In genomic region chr3:30654269-30654668, GRCh38 we compare ENCODE assay signal across 13 cellular contexts. TPM values are rescaled to one million over a fixed set of nuclear protein-coding genes. Genes with fewer than 3 reads are reported as not detected.
DNase-seq lines count a peak whose midpoint lies in the region; ATAC-seq and TF ChIP-seq lines count a peak whose summit lies in the region.
"Had no signal": no experiment of that assay in that cellular context is flagged by ENCODE, and none has a peak within 500 bp of the region (broad histone marks: within the 10 kb centered on the region; RNA-seq: fewer than 3 reads in every experiment).

No MANE protein-coding gene starts in this region.

- H3K9me3 ChIP-seq in smooth muscle cell (replicated peaks; ENCODE audit: low read depth) (no peaks in the 10 kb centered on the region), neuronal stem cell (replicated peaks in 1 of 2; ENCODE audit: control insufficient read depth in 2 of 2, insufficient read depth in 1 of 2, low read depth in 1 of 2, low read length in 2 of 2) (peaks cover 0 to 2% of the 10 kb centered on the region in 2 donors)

- no peaks in the 10 kb centered on the region for H4K20me1 ChIP-seq in smooth muscle cell (ENCODE audit: low read depth)

- H3K4me1 ChIP-seq in smooth muscle cell (ENCODE audit: low read depth): peaks cover 18% of the 10 kb centered on the region
- peaks cover 6 to 15% of the 10 kb centered on the region in 2 donors for H3K4me1 ChIP-seq in neuronal stem cell (ENCODE audit: control insufficient read depth in 2 of 2, insufficient read depth in 1 of 2, low read depth in 1 of 2, low read length in 2 of 2)

- H3K9ac ChIP-seq in smooth muscle cell (ENCODE audit: low read depth): no peak overlapping the region
- H3K9ac ChIP-seq in neuronal stem cell (ENCODE audit: low read depth, low read length, poor library complexity): no peak overlapping the region

- no peak overlapping the region for H2BK120ac ChIP-seq in neuronal stem cell (ENCODE audit: low read depth, low read length)

- no peak overlapping the region for H3K23ac ChIP-seq in neuronal stem cell (ENCODE audit: low read depth, low read length, poor library complexity)

- H3K4me3 ChIP-seq in smooth muscle cell (no peak overlapping the region), neuronal stem cell (ENCODE audit: low read length in 2 of 2) (no peak overlapping the region)

- H3K18ac ChIP-seq in neuronal stem cell (ENCODE audit: low read length): no peak overlapping the region

- no peak overlapping the region for H4K91ac ChIP-seq in neuronal stem cell (ENCODE audit: low read depth, low read length, poor library complexity)

- H3K4me1 Mint-ChIP-seq in activated CD4-positive, alpha-beta T cell treated with anti-CD3 and anti-CD28 coated beads, Interleukin-2, amount 10 ng/mL, durations not matched to agents 24 days and 14 days: peaks cover 93% of the 10 kb centered on the region
- peaks cover 59 to 72% (median 67%) of the 10 kb centered on the region in 3 donors for H3K4me1 Mint-ChIP-seq in IgD-negative memory B cell
- H3K4me1 Mint-ChIP-seq in activated naive CD8-positive, alpha-beta T cell treated with anti-CD3 and anti-CD28 coated beads, Interleukin-2, amount 50 U/mL, for 24 hours: peaks cover 100% of the 10 kb centered on the region

- H3K9me3 Mint-ChIP-seq in activated CD4-positive, alpha-beta T cell treated with anti-CD3 and anti-CD28 coated beads, Interleukin-2, amount 10 ng/mL, durations not matched to agents 24 days and 14 days: no peaks in the 10 kb centered on the region
- no peaks in the 10 kb centered on the region for H3K9me3 Mint-ChIP-seq in IgD-negative memory B cell
- peaks cover 4% of the 10 kb centered on the region for H3K9me3 Mint-ChIP-seq in activated naive CD8-positive, alpha-beta T cell treated with anti-CD3 and anti-CD28 coated beads, Interleukin-2, amount 50 U/mL, for 24 hours

- H3K27me3 ChIP-seq in smooth muscle cell (ENCODE audit: low read depth) (no peaks in the 10 kb centered on the region), neuronal stem cell (ENCODE audit: control insufficient read depth in 3 of 3, insufficient read depth in 3 of 3, low read depth in 1 of 3, low read length in 3 of 3) (no peaks in the 10 kb centered on the region)

- peaks cover 19% of the 10 kb centered on the region for H3K79me2 ChIP-seq in smooth muscle cell (ENCODE audit: low read depth)

- 81% methylated on average over 1 of the region's 1 CpG for WGBS in smooth muscle cell (ENCODE audit: low lambda C conversion rate)
- no CpG with 5 or more reads among the region's 1 CpG for WGBS in neuronal stem cell (ENCODE audit: extremely low coverage in 2 of 2, insufficient read length in 2 of 2, insufficient replicate concordance in 1 of 2), 2 donors

- no peak overlapping the region for H2BK12ac ChIP-seq in neuronal stem cell (ENCODE audit: low read length)

- H4K8ac ChIP-seq in neuronal stem cell (ENCODE audit: low read depth, low read length): no peak overlapping the region

- DNase-seq in activated CD4-positive, alpha-beta T cell treated with anti-CD3 and anti-CD28 coated beads, Interleukin-2, amount 10 ng/mL, durations not matched to agents 24 days and 14 days: no peak
- DNase-seq in activated CD4-positive, alpha-beta T cell treated with anti-CD3 and anti-CD28 coated beads, Interleukin-2, amount 50 U/mL, for 1 hour: no peak
- no peak for DNase-seq in activated naive CD8-positive, alpha-beta T cell treated with anti-CD3 and anti-CD28 coated beads, Interleukin-2, amount 50 U/mL, for 24 hours
- DNase-seq in smooth muscle cell (lab: John Stamatoyannopoulos, UW; ENCODE audit: unreplicated experiment) (no peak), iPS-NIHi11 (ENCODE audit: low spot score) (no peak), neuronal stem cell (ENCODE audit: low spot score) (no peak), NCI-H1105 treated with DMSO at 0.1 percent for 48 hours (lab: John Stamatoyannopoulos, UW) (no peak)
- DNase-seq: H7, kidney glomerular epithelial cell, NCI-H2171, retina, WERI-Rb-1 had no signal

- H3K27ac Mint-ChIP-seq in activated CD4-positive, alpha-beta T cell treated with anti-CD3 and anti-CD28 coated beads, Interleukin-2, amount 10 ng/mL, durations not matched to agents 24 days and 14 days: peak overlapping the region; percentile 97
- peak overlapping the region; percentile 92 to 96 (median 94) for H3K27ac Mint-ChIP-seq in IgD-negative memory B cell
- peak overlapping the region; percentile 93 for H3K27ac Mint-ChIP-seq in activated naive CD8-positive, alpha-beta T cell treated with anti-CD3 and anti-CD28 coated beads, Interleukin-2, amount 50 U/mL, for 24 hours

- no peak overlapping the region for H3K14ac ChIP-seq in neuronal stem cell (ENCODE audit: low read length)

- no peaks in the 10 kb centered on the region for H3K79me1 ChIP-seq in neuronal stem cell (ENCODE audit: low read depth, low read length)

- peak overlapping the region; percentile 84 for H3K4me3 Mint-ChIP-seq in activated CD4-positive, alpha-beta T cell treated with anti-CD3 and anti-CD28 coated beads, Interleukin-2, amount 10 ng/mL, durations not matched to agents 24 days and 14 days
- H3K4me3 Mint-ChIP-seq in IgD-negative memory B cell: peak overlapping the region in 2 of 4 donors; percentile 34 to 82
- peak overlapping the region; percentile 66 for H3K4me3 Mint-ChIP-seq in activated naive CD8-positive, alpha-beta T cell treated with anti-CD3 and anti-CD28 coated beads, Interleukin-2, amount 50 U/mL, for 24 hours

- peaks cover 89% of the 10 kb centered on the region for H3K36me3 Mint-ChIP-seq in activated CD4-positive, alpha-beta T cell treated with anti-CD3 and anti-CD28 coated beads, Interleukin-2, amount 10 ng/mL, durations not matched to agents 24 days and 14 days (ENCODE audit: low read depth)
- peaks cover 19% of the 10 kb centered on the region for H3K36me3 Mint-ChIP-seq in IgD-negative memory B cell
- H3K36me3 Mint-ChIP-seq in activated naive CD8-positive, alpha-beta T cell treated with anti-CD3 and anti-CD28 coated beads, Interleukin-2, amount 50 U/mL, for 24 hours (ENCODE audit: low read depth): peaks cover 90% of the 10 kb centered on the region

- H2BK15ac ChIP-seq in neuronal stem cell (ENCODE audit: low read length): no peak overlapping the region

- no peak for ATAC-seq in activated naive CD8-positive, alpha-beta T cell treated with anti-CD3 and anti-CD28 coated beads, Interleukin-2, amount 50 U/mL, for 24 hours

- no peaks in the 10 kb centered on the region for H3K27me3 Mint-ChIP-seq in activated CD4-positive, alpha-beta T cell treated with anti-CD3 and anti-CD28 coated beads, Interleukin-2, amount 10 ng/mL, durations not matched to agents 24 days and 14 days
- H3K27me3 Mint-ChIP-seq in IgD-negative memory B cell: no peaks in the 10 kb centered on the region
- no peaks in the 10 kb centered on the region for H3K27me3 Mint-ChIP-seq in activated naive CD8-positive, alpha-beta T cell treated with anti-CD3 and anti-CD28 coated beads, Interleukin-2, amount 50 U/mL, for 24 hours

- H3K4me2 ChIP-seq in smooth muscle cell (no peak overlapping the region), neuronal stem cell (ENCODE audit: insufficient read depth, low read length, poor library complexity, severe bottlenecking) (no peak overlapping the region)

- TF ChIP-seq CTCF in smooth muscle cell (IDR thresholded peaks at IDR 0.05; ENCODE audit: borderline replicate concordance, insufficient read depth, poor library complexity, severe bottlenecking): no peak

- no peak overlapping the region for H2AK5ac ChIP-seq in neuronal stem cell (ENCODE audit: low read depth, low read length)

- H2AFZ ChIP-seq in smooth muscle cell (ENCODE audit: low read depth) (no peak overlapping the region), neuronal stem cell (ENCODE audit: low read length) (no peak overlapping the region)

- H3K27ac ChIP-seq in smooth muscle cell (ENCODE audit: low read depth): peak overlapping the region; percentile 74
- H3K27ac ChIP-seq in neuronal stem cell (replicated peaks; ENCODE audit: low read length): no peak overlapping the region
- H3K27ac ChIP-seq: WERI-Rb-1 had no signal

- no peak overlapping the region for H3K4ac ChIP-seq in neuronal stem cell (ENCODE audit: low read length)

- no peak overlapping the region for H2BK5ac ChIP-seq in neuronal stem cell (ENCODE audit: low read length)

- peaks cover 18% of the 10 kb centered on the region for H3F3A ChIP-seq in smooth muscle cell (ENCODE audit: low read depth)

- intact Hi-C loops in activated CD4-positive, alpha-beta T cell treated with anti-CD3 and anti-CD28 coated beads, Interleukin-2, amount 10 ng/mL, durations not matched to agents 24 days and 14 days (cut with micrococcal nuclease): loop anchor here (2.0 to 10.0 kb wide), 2 partner anchors 39 to 981 kb away; no protein-coding TSS in a partner anchor

- H3K36me3 ChIP-seq in smooth muscle cell (ENCODE audit: low read depth): no peaks in the 10 kb centered on the region
- peaks cover 1 to 90% of the 10 kb centered on the region in 2 donors for H3K36me3 ChIP-seq in neuronal stem cell (replicated peaks in 1 of 2; ENCODE audit: control insufficient read depth in 2 of 2, insufficient read depth in 2 of 2, low read length in 2 of 2)
- H3K36me3 ChIP-seq: WERI-Rb-1 had no signal

RNA-seq across cellular contexts. Expression of gene TGFBR2, which starts 47.9 kb away (rescaled TPM):
- total RNA-seq in activated CD4-positive, alpha-beta T cell treated with anti-CD3 and anti-CD28 coated beads, Interleukin-2, amount 10 ng/mL, durations not matched to agents 24 days and 14 days: 45.3 and 47.6 TPM in 2 replicates
- polyA plus RNA-seq in IgD-negative memory B cell (76.8 TPM), smooth muscle cell (37.5 and 39.6 TPM in 2 replicates)
- total RNA-seq in smooth muscle cell: 53.7 and 60.9 TPM in 2 replicates
- polyA plus RNA-seq in neuronal stem cell (2013, experiment 1 of 2): 2.2 TPM
- 2.1 TPM for polyA plus RNA-seq in neuronal stem cell (2013, experiment 2 of 2)
